ENCODE assay signal across 1 cellular context in the genomic region with DNA sequence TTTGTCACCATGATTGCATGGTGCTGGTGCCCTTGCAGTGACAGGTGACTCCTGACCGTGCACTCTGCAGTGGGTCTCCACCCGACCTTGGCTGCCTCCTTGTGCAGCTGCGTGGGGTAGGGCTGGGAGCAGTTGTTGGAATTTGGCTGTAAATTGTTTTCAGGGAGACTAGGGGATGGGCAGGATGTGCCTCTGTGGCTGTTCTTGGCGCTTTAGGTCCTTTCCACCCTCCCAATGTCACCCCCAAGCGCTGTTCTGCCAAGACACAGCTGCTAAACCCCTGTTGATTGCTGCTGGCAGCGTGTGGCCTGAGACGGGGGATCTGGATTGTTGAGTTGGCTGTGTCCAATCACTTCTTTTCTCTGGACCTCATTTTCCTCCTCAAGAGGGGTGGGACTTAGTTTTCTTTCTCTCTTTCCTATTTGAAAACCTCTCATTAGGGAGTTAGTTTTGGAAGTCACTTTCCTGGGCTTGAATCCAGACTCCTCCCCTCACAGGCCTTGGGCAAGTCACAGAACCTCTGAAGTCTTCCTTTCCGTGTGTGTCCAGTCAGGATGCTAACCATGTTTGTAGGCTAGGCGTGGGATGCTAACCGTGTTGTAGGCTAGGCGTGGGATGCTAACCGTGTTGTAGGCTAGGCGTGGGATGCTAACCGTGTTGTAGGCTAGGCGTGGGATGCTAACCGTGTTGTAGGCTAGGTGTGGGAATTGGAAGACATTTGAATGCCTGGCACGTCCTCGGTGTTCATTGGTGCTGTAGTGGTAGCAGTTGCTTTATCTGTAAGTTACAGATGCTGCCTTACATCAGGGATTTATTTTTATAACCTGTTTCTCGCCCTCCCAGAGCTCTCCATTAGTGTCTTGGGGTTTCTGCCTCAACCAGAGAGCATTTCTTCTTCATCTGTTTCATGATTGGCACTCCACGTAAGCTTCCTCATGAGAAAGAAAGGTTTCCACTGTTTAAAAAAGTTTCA.
A peak's percentile ranks its signal among the peaks of the same experiment; 100 is the strongest.
TF ChIP-seq lines count a peak whose summit lies in the region.

No MANE protein-coding gene starts in this region.

TF ChIP-seq in K562, 482 proteins besides CTCF, POLR2A, EP300 and RAD21 (continued from another document and continues in another):
- TF ChIP-seq, protein P1, sequence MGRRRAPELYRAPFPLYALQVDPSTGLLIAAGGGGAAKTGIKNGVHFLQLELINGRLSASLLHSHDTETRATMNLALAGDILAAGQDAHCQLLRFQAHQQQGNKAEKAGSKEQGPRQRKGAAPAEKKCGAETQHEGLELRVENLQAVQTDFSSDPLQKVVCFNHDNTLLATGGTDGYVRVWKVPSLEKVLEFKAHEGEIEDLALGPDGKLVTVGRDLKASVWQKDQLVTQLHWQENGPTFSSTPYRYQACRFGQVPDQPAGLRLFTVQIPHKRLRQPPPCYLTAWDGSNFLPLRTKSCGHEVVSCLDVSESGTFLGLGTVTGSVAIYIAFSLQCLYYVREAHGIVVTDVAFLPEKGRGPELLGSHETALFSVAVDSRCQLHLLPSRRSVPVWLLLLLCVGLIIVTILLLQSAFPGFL (CRISPR knock-in tag; IDR thresholded peaks at IDR 0.05), result no peak
- TF ChIP-seq PURB (CRISPR knock-in tag; IDR thresholded peaks at IDR 0.05; ENCODE audit: low read depth) (no peak), ZNF253 (CRISPR knock-in tag; conservative IDR thresholded peaks at IDR 0.05) (no peak), JUN (IDR thresholded peaks at IDR 0.05; ENCODE audit: borderline replicate concordance, low read depth, low read length) (no peak), JUN (CRISPR knock-in tag; IDR thresholded peaks at IDR 0.05; ENCODE audit: borderline replicate concordance) (no peak), ARHGAP35 (IDR thresholded peaks at IDR 0.05; ENCODE audit: partially characterized antibody) (no peak), ETS2 (tag; IDR thresholded peaks at IDR 0.05; ENCODE audit: borderline replicate concordance, poor library complexity, severe bottlenecking) (no peak), ZNF12 (CRISPR knock-in tag; IDR thresholded peaks at IDR 0.05) (no peak), BRCA1 (IDR thresholded peaks at IDR 0.05) (no peak), BRCA1 (CRISPR knock-in tag; IDR thresholded peaks at IDR 0.05) (no peak), NEUROD1 (IDR thresholded peaks at IDR 0.05; ENCODE audit: borderline replicate concordance, low read depth, low read length, partially characterized antibody) (no peak), GABPB2 (CRISPR knock-in tag; conservative IDR thresholded peaks at IDR 0.05) (no peak), NFXL1 (CRISPR knock-in tag; IDR thresholded peaks at IDR 0.05) (no peak), ZNF830 (CRISPR knock-in tag; IDR thresholded peaks at IDR 0.05) (no peak), ZNF263 (CRISPR knock-in tag; IDR thresholded peaks at IDR 0.05; ENCODE audit: borderline replicate concordance) (no peak), BMI1 (IDR thresholded peaks at IDR 0.05; ENCODE audit: low read length) (no peak), GATAD2A (IDR thresholded peaks at IDR 0.05) (0 out of 2 replicates have a peak, but pooled peaks have one; percentile 32), POLR2B (IDR thresholded peaks at IDR 0.05; ENCODE audit: low read depth, partially characterized antibody) (no peak), KAT2B (IDR thresholded peaks at IDR 0.05; ENCODE audit: low read depth, low read length) (no peak), L3MBTL2 (IDR thresholded peaks at IDR 0.05) (no peak), TRIM28 (IDR thresholded peaks at IDR 0.05) (no peak), NCOA4 (IDR thresholded peaks at IDR 0.05; ENCODE audit: partially characterized antibody) (no peak), EGR1 (conservative IDR thresholded peaks at IDR 0.05) (peak; percentile 76), MAZ (CRISPR knock-in tag; conservative IDR thresholded peaks at IDR 0.05 in 1 of 2, IDR thresholded peaks at IDR 0.05 in 1 of 2) (no peak), ZNF184 (CRISPR knock-in tag; IDR thresholded peaks at IDR 0.05) (no peak), E2F3 (CRISPR knock-in tag; IDR thresholded peaks at IDR 0.05) (no peak), GTF2E2 (tag; IDR thresholded peaks at IDR 0.05) (no peak), HNRNPUL1 (IDR thresholded peaks at IDR 0.05; ENCODE audit: low read length) (no peak), SPI1 (IDR thresholded peaks at IDR 0.05; ENCODE audit: borderline replicate concordance, low read depth, low read length) (no peak), SAP30 (IDR thresholded peaks at IDR 0.05; ENCODE audit: borderline replicate concordance, insufficient read depth, low read depth, low read length, poor library complexity, severe bottlenecking) (no peak), PHB2 (IDR thresholded peaks at IDR 0.05; ENCODE audit: low read depth) (no peak), ZSCAN32 (CRISPR knock-in tag; IDR thresholded peaks at IDR 0.05) (no peak), DIDO1 (tag; IDR thresholded peaks at IDR 0.05; ENCODE audit: low read depth) (no peak), MEF2D (tag; conservative IDR thresholded peaks at IDR 0.05; ENCODE audit: low read depth) (0 out of 2 replicates have a peak, but pooled peaks have one; percentile 27), KLF13 (tag; IDR thresholded peaks at IDR 0.05; ENCODE audit: borderline replicate concordance, low read depth) (no peak), ATF7 (IDR thresholded peaks at IDR 0.05) (no peak), ZNF174 (CRISPR knock-in tag; IDR thresholded peaks at IDR 0.05) (no peak), ADNP (tag; IDR thresholded peaks at IDR 0.05) (no peak), KLF6 (CRISPR knock-in tag; IDR thresholded peaks at IDR 0.05; ENCODE audit: borderline replicate concordance) (no peak), SIN3A (IDR thresholded peaks at IDR 0.05; ENCODE audit: borderline replicate concordance in 2 of 2, control insufficient read depth in 1 of 2, low read depth in 2 of 2, low read length in 2 of 2) (no peak), LEF1 (IDR thresholded peaks at IDR 0.05) (no peak), MAFF (IDR thresholded peaks at IDR 0.05; ENCODE audit: low read length) (0 out of 2 replicates have a peak, but pooled peaks have one; percentile 10), CBFB (CRISPR knock-in tag; IDR thresholded peaks at IDR 0.05) (no peak), EWSR1 (IDR thresholded peaks at IDR 0.05; ENCODE audit: borderline replicate concordance, low read depth, partially characterized antibody) (no peak)
- TF ChIP-seq, protein P2, sequence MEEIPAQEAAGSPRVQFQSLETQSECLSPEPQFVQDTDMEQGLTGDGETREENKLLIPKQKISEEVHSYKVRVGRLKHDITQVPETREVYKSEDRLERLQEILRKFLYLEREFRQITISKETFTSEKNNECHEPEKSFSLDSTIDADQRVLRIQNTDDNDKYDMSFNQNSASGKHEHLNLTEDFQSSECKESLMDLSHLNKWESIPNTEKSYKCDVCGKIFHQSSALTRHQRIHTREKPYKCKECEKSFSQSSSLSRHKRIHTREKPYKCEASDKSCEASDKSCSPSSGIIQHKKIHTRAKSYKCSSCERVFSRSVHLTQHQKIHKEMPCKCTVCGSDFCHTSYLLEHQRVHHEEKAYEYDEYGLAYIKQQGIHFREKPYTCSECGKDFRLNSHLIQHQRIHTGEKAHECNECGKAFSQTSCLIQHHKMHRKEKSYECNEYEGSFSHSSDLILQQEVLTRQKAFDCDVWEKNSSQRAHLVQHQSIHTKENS (CRISPR knock-in tag; IDR thresholded peaks at IDR 0.05), result no peak
- TF ChIP-seq, protein P3, sequence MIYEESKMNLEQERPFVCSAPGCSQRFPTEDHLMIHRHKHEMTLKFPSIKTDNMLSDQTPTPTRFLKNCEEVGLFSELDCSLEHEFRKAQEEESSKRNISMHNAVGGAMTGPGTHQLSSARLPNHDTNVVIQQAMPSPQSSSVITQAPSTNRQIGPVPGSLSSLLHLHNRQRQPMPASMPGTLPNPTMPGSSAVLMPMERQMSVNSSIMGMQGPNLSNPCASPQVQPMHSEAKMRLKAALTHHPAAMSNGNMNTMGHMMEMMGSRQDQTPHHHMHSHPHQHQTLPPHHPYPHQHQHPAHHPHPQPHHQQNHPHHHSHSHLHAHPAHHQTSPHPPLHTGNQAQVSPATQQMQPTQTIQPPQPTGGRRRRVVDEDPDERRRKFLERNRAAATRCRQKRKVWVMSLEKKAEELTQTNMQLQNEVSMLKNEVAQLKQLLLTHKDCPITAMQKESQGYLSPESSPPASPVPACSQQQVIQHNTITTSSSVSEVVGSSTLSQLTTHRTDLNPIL (CRISPR knock-in tag; IDR thresholded peaks at IDR 0.05), result no peak
- TF ChIP-seq, protein P4, sequence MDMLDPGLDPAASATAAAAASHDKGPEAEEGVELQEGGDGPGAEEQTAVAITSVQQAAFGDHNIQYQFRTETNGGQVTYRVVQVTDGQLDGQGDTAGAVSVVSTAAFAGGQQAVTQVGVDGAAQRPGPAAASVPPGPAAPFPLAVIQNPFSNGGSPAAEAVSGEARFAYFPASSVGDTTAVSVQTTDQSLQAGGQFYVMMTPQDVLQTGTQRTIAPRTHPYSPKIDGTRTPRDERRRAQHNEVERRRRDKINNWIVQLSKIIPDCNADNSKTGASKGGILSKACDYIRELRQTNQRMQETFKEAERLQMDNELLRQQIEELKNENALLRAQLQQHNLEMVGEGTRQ (CRISPR knock-in tag; IDR thresholded peaks at IDR 0.05), result no peak
- TF ChIP-seq, protein P5, sequence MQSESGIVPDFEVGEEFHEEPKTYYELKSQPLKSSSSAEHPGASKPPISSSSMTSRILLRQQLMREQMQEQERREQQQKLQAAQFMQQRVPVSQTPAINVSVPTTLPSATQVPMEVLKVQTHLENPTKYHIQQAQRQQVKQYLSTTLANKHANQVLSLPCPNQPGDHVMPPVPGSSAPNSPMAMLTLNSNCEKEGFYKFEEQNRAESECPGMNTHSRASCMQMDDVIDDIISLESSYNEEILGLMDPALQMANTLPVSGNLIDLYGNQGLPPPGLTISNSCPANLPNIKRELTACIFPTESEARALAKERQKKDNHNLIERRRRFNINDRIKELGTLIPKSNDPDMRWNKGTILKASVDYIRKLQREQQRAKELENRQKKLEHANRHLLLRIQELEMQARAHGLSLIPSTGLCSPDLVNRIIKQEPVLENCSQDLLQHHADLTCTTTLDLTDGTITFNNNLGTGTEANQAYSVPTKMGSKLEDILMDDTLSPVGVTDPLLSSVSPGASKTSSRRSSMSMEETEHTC (IDR thresholded peaks at IDR 0.05), result no peak
- TF ChIP-seq, protein P6, sequence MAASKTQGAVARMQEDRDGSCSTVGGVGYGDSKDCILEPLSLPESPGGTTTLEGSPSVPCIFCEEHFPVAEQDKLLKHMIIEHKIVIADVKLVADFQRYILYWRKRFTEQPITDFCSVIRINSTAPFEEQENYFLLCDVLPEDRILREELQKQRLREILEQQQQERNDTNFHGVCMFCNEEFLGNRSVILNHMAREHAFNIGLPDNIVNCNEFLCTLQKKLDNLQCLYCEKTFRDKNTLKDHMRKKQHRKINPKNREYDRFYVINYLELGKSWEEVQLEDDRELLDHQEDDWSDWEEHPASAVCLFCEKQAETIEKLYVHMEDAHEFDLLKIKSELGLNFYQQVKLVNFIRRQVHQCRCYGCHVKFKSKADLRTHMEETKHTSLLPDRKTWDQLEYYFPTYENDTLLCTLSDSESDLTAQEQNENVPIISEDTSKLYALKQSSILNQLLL (CRISPR knock-in tag; IDR thresholded peaks at IDR 0.05; ENCODE audit: borderline replicate concordance), result no peak
- TF ChIP-seq, protein P7, sequence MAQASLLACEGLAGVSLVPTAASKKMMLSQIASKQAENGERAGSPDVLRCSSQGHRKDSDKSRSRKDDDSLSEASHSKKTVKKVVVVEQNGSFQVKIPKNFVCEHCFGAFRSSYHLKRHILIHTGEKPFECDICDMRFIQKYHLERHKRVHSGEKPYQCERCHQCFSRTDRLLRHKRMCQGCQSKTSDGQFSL (CRISPR knock-in tag; IDR thresholded peaks at IDR 0.05), result no peak
- TF ChIP-seq, protein P7 (tag; IDR thresholded peaks at IDR 0.05), result no peak
- TF ChIP-seq, protein P8, sequence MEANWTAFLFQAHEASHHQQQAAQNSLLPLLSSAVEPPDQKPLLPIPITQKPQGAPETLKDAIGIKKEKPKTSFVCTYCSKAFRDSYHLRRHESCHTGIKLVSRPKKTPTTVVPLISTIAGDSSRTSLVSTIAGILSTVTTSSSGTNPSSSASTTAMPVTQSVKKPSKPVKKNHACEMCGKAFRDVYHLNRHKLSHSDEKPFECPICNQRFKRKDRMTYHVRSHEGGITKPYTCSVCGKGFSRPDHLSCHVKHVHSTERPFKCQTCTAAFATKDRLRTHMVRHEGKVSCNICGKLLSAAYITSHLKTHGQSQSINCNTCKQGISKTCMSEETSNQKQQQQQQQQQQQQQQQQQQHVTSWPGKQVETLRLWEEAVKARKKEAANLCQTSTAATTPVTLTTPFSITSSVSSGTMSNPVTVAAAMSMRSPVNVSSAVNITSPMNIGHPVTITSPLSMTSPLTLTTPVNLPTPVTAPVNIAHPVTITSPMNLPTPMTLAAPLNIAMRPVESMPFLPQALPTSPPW (CRISPR knock-in tag; IDR thresholded peaks at IDR 0.05), result no peak
- TF ChIP-seq, protein P9, sequence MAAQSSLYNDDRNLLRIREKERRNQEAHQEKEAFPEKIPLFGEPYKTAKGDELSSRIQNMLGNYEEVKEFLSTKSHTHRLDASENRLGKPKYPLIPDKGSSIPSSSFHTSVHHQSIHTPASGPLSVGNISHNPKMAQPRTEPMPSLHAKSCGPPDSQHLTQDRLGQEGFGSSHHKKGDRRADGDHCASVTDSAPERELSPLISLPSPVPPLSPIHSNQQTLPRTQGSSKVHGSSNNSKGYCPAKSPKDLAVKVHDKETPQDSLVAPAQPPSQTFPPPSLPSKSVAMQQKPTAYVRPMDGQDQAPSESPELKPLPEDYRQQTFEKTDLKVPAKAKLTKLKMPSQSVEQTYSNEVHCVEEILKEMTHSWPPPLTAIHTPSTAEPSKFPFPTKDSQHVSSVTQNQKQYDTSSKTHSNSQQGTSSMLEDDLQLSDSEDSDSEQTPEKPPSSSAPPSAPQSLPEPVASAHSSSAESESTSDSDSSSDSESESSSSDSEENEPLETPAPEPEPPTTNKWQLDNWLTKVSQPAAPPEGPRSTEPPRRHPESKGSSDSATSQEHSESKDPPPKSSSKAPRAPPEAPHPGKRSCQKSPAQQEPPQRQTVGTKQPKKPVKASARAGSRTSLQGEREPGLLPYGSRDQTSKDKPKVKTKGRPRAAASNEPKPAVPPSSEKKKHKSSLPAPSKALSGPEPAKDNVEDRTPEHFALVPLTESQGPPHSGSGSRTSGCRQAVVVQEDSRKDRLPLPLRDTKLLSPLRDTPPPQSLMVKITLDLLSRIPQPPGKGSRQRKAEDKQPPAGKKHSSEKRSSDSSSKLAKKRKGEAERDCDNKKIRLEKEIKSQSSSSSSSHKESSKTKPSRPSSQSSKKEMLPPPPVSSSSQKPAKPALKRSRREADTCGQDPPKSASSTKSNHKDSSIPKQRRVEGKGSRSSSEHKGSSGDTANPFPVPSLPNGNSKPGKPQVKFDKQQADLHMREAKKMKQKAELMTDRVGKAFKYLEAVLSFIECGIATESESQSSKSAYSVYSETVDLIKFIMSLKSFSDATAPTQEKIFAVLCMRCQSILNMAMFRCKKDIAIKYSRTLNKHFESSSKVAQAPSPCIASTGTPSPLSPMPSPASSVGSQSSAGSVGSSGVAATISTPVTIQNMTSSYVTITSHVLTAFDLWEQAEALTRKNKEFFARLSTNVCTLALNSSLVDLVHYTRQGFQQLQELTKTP (IDR thresholded peaks at IDR 0.05; ENCODE audit: low read depth in 1 of 2, partially characterized antibody in 2 of 2), result no peak
- TF ChIP-seq, protein P10, sequence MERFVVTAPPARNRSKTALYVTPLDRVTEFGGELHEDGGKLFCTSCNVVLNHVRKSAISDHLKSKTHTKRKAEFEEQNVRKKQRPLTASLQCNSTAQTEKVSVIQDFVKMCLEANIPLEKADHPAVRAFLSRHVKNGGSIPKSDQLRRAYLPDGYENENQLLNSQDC (CRISPR knock-in tag; IDR thresholded peaks at IDR 0.05), result no peak
